Comparison of ENCODE assay signal across 1 cellular context in genomic region chr12:6532051-6532926, GRCh38.
TF ChIP-seq lines count a peak whose summit lies in the region.

No MANE protein-coding gene starts in this region.

TF ChIP-seq in HCT116, 20 proteins besides CTCF, POLR2A, EP300 and RAD21:
- TF ChIP-seq ZFX (IDR thresholded peaks at IDR 0.05) (no peak), EZH2phosphoT487 (IDR thresholded peaks at IDR 0.05; ENCODE audit: borderline replicate concordance) (no peak), SRF (IDR thresholded peaks at IDR 0.05; ENCODE audit: low read depth) (no peak), POLR2AphosphoS5 (IDR thresholded peaks at IDR 0.05; ENCODE audit: low read depth, low read length) (peak; percentile 24), TCF7L2 (IDR thresholded peaks at IDR 0.05; ENCODE audit: borderline replicate concordance, extremely low read depth, insufficient read depth, insufficient read length) (no peak), EGR1 (IDR thresholded peaks at IDR 0.05; ENCODE audit: low read depth) (no peak), ZNF274 (IDR thresholded peaks at IDR 0.05; ENCODE audit: low read depth, low read length) (no peak), FOSL1 (IDR thresholded peaks at IDR 0.05; ENCODE audit: low read depth) (no peak), ATF3 (IDR thresholded peaks at IDR 0.05) (no peak)
